Comparison of ENCODE assay signal across 8 cellular contexts in the genomic region with DNA sequence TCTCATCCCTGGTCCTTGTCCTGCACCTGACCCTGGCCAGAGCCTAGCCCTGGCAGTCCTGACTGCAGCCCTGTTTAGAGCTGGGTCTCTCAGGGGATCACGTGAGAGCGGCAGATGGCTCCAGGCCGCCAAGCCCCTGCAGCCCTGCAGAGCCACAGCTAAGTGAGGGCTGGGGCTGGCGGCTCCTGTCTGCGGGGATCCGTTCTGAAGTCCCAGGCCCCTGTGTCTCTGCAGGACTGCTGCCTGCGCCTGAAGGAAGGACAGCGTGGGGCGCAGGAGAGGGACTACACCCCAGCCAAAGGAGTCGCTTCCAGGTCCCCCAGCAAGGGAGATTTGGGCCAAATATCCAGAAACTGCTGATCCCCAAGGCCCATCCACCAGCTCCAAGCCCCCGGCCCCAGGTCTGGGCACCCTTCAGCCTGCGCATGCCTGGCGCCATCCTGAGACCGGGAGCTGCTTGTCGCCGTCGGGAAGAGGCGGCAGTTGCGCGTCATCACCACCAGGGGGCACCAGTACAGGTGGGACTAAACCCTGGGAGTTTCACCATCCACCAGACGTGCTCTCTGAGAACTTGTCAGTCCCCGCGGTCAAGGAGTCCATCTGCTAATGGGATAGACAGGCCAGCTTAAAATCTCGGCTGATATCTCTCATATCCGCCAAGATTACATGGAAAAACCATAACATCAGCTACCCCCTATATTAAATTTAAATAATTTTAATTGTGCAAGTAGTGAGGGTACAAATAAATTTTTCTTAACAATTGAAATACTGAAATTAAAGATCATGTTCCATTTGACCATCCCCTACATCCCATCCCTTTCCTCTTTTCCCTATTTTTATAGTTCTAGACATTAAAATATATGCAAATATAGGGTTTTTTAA. TPM values are rescaled to one million over a fixed set of nuclear protein-coding genes. Genes with fewer than 3 reads are reported as not detected.
A peak's percentile ranks its signal among the peaks of the same experiment; 100 is the strongest.
DNase-seq lines count a peak whose midpoint lies in the region; ATAC-seq and TF ChIP-seq lines count a peak whose summit lies in the region.

No MANE protein-coding gene starts in this region.

- POLR2A ChIA-PET in CD8-positive, alpha-beta memory T cell (lab: Charles Lee) = no interaction called here

- TF ChIP-seq EP300 in esophagus muscularis mucosa (IDR thresholded peaks at IDR 0.05) = no peak

- no peak overlapping the region for H3K27ac ChIP-seq in CD8-positive, alpha-beta memory T cell (ENCODE audit: low read depth, low read length)
- no peak overlapping the region for H3K27ac ChIP-seq in esophagus muscularis mucosa (replicated peaks in 1 of 4)

- H3K9me3 Mint-ChIP-seq in CD8-positive, alpha-beta memory T cell = peaks cover 0 to 4% (median 0%) of the 10 kb centered on the region in 5 donors
- peaks cover 0 to 6% (median 5%) of the 10 kb centered on the region in 7 donors for H3K9me3 Mint-ChIP-seq in naive B cell

- CTCF ChIA-PET in CD8-positive, alpha-beta memory T cell (lab: Charles Lee) = interaction anchor here (0.6 to 2.3 kb wide), 3 partner anchors 9 to 136 kb away, joined by 3 to 9 read pairs (median 3); no protein-coding TSS in a partner anchor

- H3K4me3 ChIP-seq in CD8-positive, alpha-beta memory T cell (ENCODE audit: low read length) = no peak overlapping the region
- peak overlapping the region in 2 of 4 donors; percentile 4 to 23 for H3K4me3 ChIP-seq in esophagus muscularis mucosa

- WGBS in esophagus muscularis mucosa = 16% methylated on average over 20 of the region's 25 CpGs

- H3K27ac Mint-ChIP-seq in CD8-positive, alpha-beta memory T cell = no peak overlapping the region
- H3K27ac Mint-ChIP-seq in naive B cell = no peak overlapping the region

- H3K4me3 Mint-ChIP-seq in CD8-positive, alpha-beta memory T cell = no peak overlapping the region
- H3K4me3 Mint-ChIP-seq in naive B cell = no peak overlapping the region

- peaks cover 16 to 43% of the 10 kb centered on the region in 2 donors for H3K27me3 Mint-ChIP-seq in CD8-positive, alpha-beta memory T cell
- H3K27me3 Mint-ChIP-seq in naive B cell = peaks cover 24 to 48% (median 40%) of the 10 kb centered on the region in 3 donors

- TF ChIP-seq CTCF in esophagus muscularis mucosa (IDR thresholded peaks at IDR 0.05) = peak; percentile 87 to 100 (median 96)

- no peaks in the 10 kb centered on the region for H3K4me1 ChIP-seq in CD8-positive, alpha-beta memory T cell (ENCODE audit: insufficient read depth, low read length)
- H3K4me1 ChIP-seq in esophagus muscularis mucosa = peaks cover 7 to 8% (median 7%) of the 10 kb centered on the region in 4 donors

- intact Hi-C loops in esophagus muscularis mucosa (cut with DNase I) = no loop called here

- H3K36me3 ChIP-seq in CD8-positive, alpha-beta memory T cell (ENCODE audit: insufficient read depth, low read length) = no peaks in the 10 kb centered on the region
- H3K36me3 ChIP-seq in esophagus muscularis mucosa = no peaks in the 10 kb centered on the region

- ATAC-seq in GM19372 (IDR thresholded peaks at IDR 0.05; ENCODE audit: low read depth, unreplicated experiment) (peak; percentile 87), HG03460 (IDR thresholded peaks at IDR 0.05; ENCODE audit: unreplicated experiment) (peak; percentile 78), naive B cell (ENCODE audit: low read depth in 2 of 2) (no peak)

- no peaks in the 10 kb centered on the region for H3K9me3 ChIP-seq in CD8-positive, alpha-beta memory T cell (ENCODE audit: low read length)
- H3K9me3 ChIP-seq in esophagus muscularis mucosa = no peaks in the 10 kb centered on the region

- H3K27me3 ChIP-seq in CD8-positive, alpha-beta memory T cell (ENCODE audit: insufficient read depth, low read length, poor library complexity, severe bottlenecking) = peaks cover 3% of the 10 kb centered on the region
- no peaks in the 10 kb centered on the region for H3K27me3 ChIP-seq in esophagus muscularis mucosa

- H3K4me1 Mint-ChIP-seq in CD8-positive, alpha-beta memory T cell = no peaks in the 10 kb centered on the region
- no peaks in the 10 kb centered on the region for H3K4me1 Mint-ChIP-seq in naive B cell

- no peak for TF ChIP-seq POLR2A in esophagus muscularis mucosa (IDR thresholded peaks at IDR 0.05; ENCODE audit: low read depth)

- peak; percentile 14 to 62 (median 32) for DNase-seq in CD8-positive, alpha-beta memory T cell
- DNase-seq in NCI-H748 treated with DMSO at 0.1 percent for 48 hours (lab: John Stamatoyannopoulos, UW) (peak; percentile 59), esophagus muscularis mucosa (ENCODE audit: extremely low spot score) (peak; percentile 94), naive B cell (peak; percentile 21)
- DNase-seq in activated CD8-positive, alpha-beta memory T cell treated with anti-CD3 and anti-CD28 coated beads for 48 hours (ENCODE audit: low read depth in 2 of 3, low spot score in 2 of 3) = peak; percentile 31 to 69 (median 63)
- DNase-seq in stimulated activated naive CD4-positive, alpha-beta T cell (lab: John Stamatoyannopoulos, UW) = peak in 5 of 6 experiments; percentile 7 to 51 (median 25)

- no peaks in the 10 kb centered on the region for H3K36me3 Mint-ChIP-seq in CD8-positive, alpha-beta memory T cell
- H3K36me3 Mint-ChIP-seq in naive B cell = no peaks in the 10 kb centered on the region

RNA-seq across cellular contexts. Expression of a gene that starts 25.1 kb away (rescaled TPM):
- total RNA-seq in CD8-positive, alpha-beta memory T cell = not detected
- not detected for polyA plus RNA-seq in CD8-positive, alpha-beta memory T cell
- total RNA-seq in esophagus muscularis mucosa = not detected
- not detected for polyA plus RNA-seq in naive B cell (ENCODE audit: low read depth in 6 of 6)

RNA-seq across cellular contexts. Expression of a gene that starts 27.0 kb away (rescaled TPM):
- total RNA-seq in CD8-positive, alpha-beta memory T cell = under 1 TPM; 0.13 to 0.15 TPM
- polyA plus RNA-seq in CD8-positive, alpha-beta memory T cell = not detected
- 100 to 1,000 TPM; 362 to 578 (median 513) TPM for total RNA-seq in esophagus muscularis mucosa
- polyA plus RNA-seq in naive B cell (ENCODE audit: low read depth in 6 of 6) = not detected

Comparison
In these comparisons a context has a peak if more than half of its experiments do, and no peak if none do; other contexts are left out.
1. DNase-seq: peak in every context shown above with its lines; median percentile 94 in esophagus muscularis mucosa; 63 in activated CD8-positive, alpha-beta memory T cell treated with anti-CD3 and anti-CD28 coated beads for 48 hours; 59 in NCI-H748 treated with DMSO at 0.1 percent for 48 hours; 32 in CD8-positive, alpha-beta memory T cell; 25 in stimulated activated naive CD4-positive, alpha-beta T cell; 21 in naive B cell.
2. ATAC-seq: peak in GM19372 (single experiment) and HG03460 (single experiment); none in naive B cell (0 of 2).
3. RNA of a gene that starts 27.0 kb away (total RNA-seq): 362 to 578 TPM in esophagus muscularis mucosa; 0.13 to 0.15 TPM in CD8-positive, alpha-beta memory T cell; every median in the first group is over 100 times any median in the second.